Comparison of ENCODE assay signal across 28 cellular contexts in the genomic region with DNA sequence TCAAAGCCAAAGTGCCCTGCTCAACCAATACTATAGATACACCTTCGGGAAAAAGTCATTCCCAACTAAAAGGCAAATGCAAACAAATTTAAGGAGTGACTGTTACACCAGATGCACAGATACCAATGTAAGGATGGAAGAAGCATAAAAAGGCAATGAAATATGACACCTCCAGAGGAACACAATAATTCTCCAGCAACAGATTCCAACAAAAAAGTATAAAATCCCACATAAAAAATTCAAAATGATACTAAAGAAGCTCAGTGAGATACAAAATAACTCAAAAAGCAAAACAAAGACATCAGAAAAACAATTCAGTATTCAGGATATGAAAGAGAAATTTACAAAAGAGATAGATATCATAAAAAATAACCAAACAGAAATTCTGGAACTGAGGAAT.
"Had no signal": no experiment of that assay in that cellular context is flagged by ENCODE, and none has a peak within 500 bp of the region (broad histone marks: within the 10 kb centered on the region; RNA-seq: fewer than 3 reads in every experiment).

No MANE protein-coding gene starts in this region.

- H3K4me1 Mint-ChIP-seq: nephron; stimulated activated effector memory CD8-positive, alpha-beta T cell treated with anti-CD3 and anti-CD28 coated beads, Interleukin-12 subunit alpha, Interleukin-12 subunit beta, amount 100 ng/mL, for 72 hours had no signal

- H3K27ac ChIP-seq: neural progenitor cell, ovary, parathyroid adenoma, psoas muscle, right lobe of liver, sigmoid colon, stomach, thoracic aorta, thyroid gland, tibial nerve, upper lobe of left lung had no signal

- H3K79me2 ChIP-seq: parathyroid adenoma had no signal

- H3K36me3 Mint-ChIP-seq: natural killer cell; neural progenitor cell; stimulated activated effector memory CD8-positive, alpha-beta T cell treated with anti-CD3 and anti-CD28 coated beads, Interleukin-12 subunit alpha, Interleukin-12 subunit beta, amount 100 ng/mL, for 72 hours had no signal

- H3K36me3 ChIP-seq: neural progenitor cell, ovary, right lobe of liver, sigmoid colon, stomach, thoracic aorta, thyroid gland, tibial nerve, upper lobe of left lung had no signal

- H3K27me3 Mint-ChIP-seq: progenitor cell of endocrine pancreas; stimulated activated naive B cell treated with anti-CD40 and anti-IgM and Interleukin-4, amounts not matched to agents 10 μg/mL and 1 μg/mL and 100 μg/mL, for 72 hours; stimulated activated naive CD8-positive, alpha-beta T cell treated with anti-CD3 and anti-CD28 coated beads, Interleukin-15, Interleukin-2, amounts not matched to agents 100 ng/mL and 50 ng/mL, for 24 hours had no signal

- H3K4me2 ChIP-seq: neural progenitor cell had no signal

- FAIRE-seq: small intestine, urothelium cell line had no signal

- H3K4me1 ChIP-seq: neural progenitor cell, parathyroid adenoma, psoas muscle, right lobe of liver, sigmoid colon, stomach, thyroid gland, tibial nerve, upper lobe of left lung had no signal

- ATAC-seq: natural killer cell; psoas muscle; right cardiac atrium; stimulated activated effector memory CD8-positive, alpha-beta T cell treated with anti-CD3 and anti-CD28 coated beads, Interleukin-12 subunit alpha, Interleukin-12 subunit beta, amount 100 ng/mL, for 72 hours; stimulated activated naive B cell treated with anti-CD40 and anti-IgM and Interleukin-4, amounts not matched to agents 10 μg/mL and 1 μg/mL and 100 μg/mL, for 72 hours had no signal

- H2AFZ ChIP-seq: neural progenitor cell, parathyroid adenoma had no signal

- H3K27me3 ChIP-seq: neural progenitor cell, ovary, right lobe of liver, sigmoid colon, stomach, thyroid gland, tibial nerve, upper lobe of left lung had no signal

- DNase-seq: natural killer cell; occipital lobe; ovary; posterior cingulate gyrus; psoas muscle; right cardiac atrium; right lobe of liver; sigmoid colon; small intestine; stimulated activated CD4-positive, alpha-beta T cell treated with anti-CD3 and anti-CD28 coated beads, Interleukin-15, amount 100 ng/mL, for 24 hours; stimulated activated CD4-positive, alpha-beta T cell treated with anti-CD3 and anti-CD28 coated beads, Interleukin-2, amount 100 ng/mL, for 24 hours; stimulated activated CD4-positive, alpha-beta T cell treated with anti-CD3 and anti-CD28 coated beads, Interleukin-2, amount 100 ng/mL, for 48 hours; stimulated activated CD4-positive, alpha-beta T cell treated with anti-CD3 and anti-CD28 coated beads, Interleukin-4, amount 100 ng/mL, for 24 hours; stimulated activated naive B cell treated with anti-CD40 and anti-IgM and Interleukin-4, amounts not matched to agents 10 μg/mL and 1 μg/mL and 100 μg/mL, for 72 hours; stimulated activated naive CD4-positive, alpha-beta T cell treated with Interleukin-2 at 50 U/mL for 16 hours; stomach; thyroid gland; trophoblast cell had no signal

- H3K9me3 ChIP-seq: ovary, psoas muscle, right lobe of liver, thoracic aorta, thyroid gland, upper lobe of left lung had no signal

- H3K27ac Mint-ChIP-seq: natural killer cell; nephron; neural progenitor cell; progenitor cell of endocrine pancreas; stimulated activated effector memory CD8-positive, alpha-beta T cell treated with anti-CD3 and anti-CD28 coated beads, Interleukin-12 subunit alpha, Interleukin-12 subunit beta, amount 100 ng/mL, for 72 hours; stimulated activated naive B cell treated with anti-CD40 and anti-IgM and Interleukin-4, amounts not matched to agents 10 μg/mL and 1 μg/mL and 100 μg/mL, for 72 hours; stimulated activated naive CD8-positive, alpha-beta T cell treated with anti-CD3 and anti-CD28 coated beads, Interleukin-15, Interleukin-2, amounts not matched to agents 100 ng/mL and 50 ng/mL, for 24 hours had no signal

- H3K4me3 Mint-ChIP-seq: natural killer cell; nephron; neural progenitor cell; stimulated activated effector memory CD8-positive, alpha-beta T cell treated with anti-CD3 and anti-CD28 coated beads, Interleukin-12 subunit alpha, Interleukin-12 subunit beta, amount 100 ng/mL, for 72 hours; stimulated activated naive B cell treated with anti-CD40 and anti-IgM and Interleukin-4, amounts not matched to agents 10 μg/mL and 1 μg/mL and 100 μg/mL, for 72 hours; stimulated activated naive CD8-positive, alpha-beta T cell treated with anti-CD3 and anti-CD28 coated beads, Interleukin-15, Interleukin-2, amounts not matched to agents 100 ng/mL and 50 ng/mL, for 24 hours had no signal

- H3K4me3 ChIP-seq: neural progenitor cell, ovary, psoas muscle, right lobe of liver, sigmoid colon, stomach, thoracic aorta, thyroid gland, tibial nerve, upper lobe of left lung had no signal

- H3K9ac ChIP-seq: neural progenitor cell, parathyroid adenoma had no signal
